In the genomic region with DNA sequence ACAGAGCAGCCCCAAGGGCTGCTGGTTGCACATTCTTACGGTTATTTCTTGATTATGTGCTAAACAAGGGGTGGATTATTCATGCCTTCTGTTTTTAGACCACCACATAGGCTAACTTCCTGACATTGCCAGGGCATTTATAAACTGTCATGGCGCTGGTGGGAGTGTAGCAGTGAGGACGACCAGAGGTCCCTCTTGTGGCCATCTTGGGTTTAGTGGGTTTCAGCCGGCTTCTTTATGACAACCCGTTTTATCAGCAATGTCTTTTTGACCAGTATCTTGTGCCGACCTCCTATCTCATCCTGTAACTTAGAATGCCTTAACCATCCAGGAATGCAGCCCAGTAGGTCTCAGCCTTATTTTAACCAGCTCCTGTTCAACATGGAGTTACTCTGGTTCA, we compare ENCODE assay signal across 15 cellular contexts.
DNase-seq lines count a peak whose midpoint lies in the region; ATAC-seq, FAIRE-seq and TF ChIP-seq lines count a peak whose summit lies in the region.
"Had no signal": no experiment of that assay in that cellular context is flagged by ENCODE, and none has a peak within 500 bp of the region (broad histone marks: within the 10 kb centered on the region; RNA-seq: fewer than 3 reads in every experiment).

No MANE protein-coding gene starts in this region.

- H3K9me3 ChIP-seq in MM.1S (replicated peaks; ENCODE audit: insufficient read depth, low read length) (no peaks in the 10 kb centered on the region), K562 (replicated peaks; ENCODE audit: control insufficient read depth, insufficient read depth, low read depth, low read length) (no peaks in the 10 kb centered on the region)
- H3K9me3 ChIP-seq in CD8-positive, alpha-beta memory T cell (ENCODE audit: low read length), result no peaks in the 10 kb centered on the region
- H3K9me3 ChIP-seq: thoracic aorta had no signal

- CTCF ChIA-PET in K562 (lab: Yijun Ruan, JAX; ENCODE audit: low intra/inter-chr PET ratio), result no interaction called here
- CTCF ChIA-PET in CD8-positive, alpha-beta memory T cell (lab: Charles Lee), result no interaction called here

- peaks cover 4 to 40% (median 13%) of the 10 kb centered on the region in 5 donors for H3K9me3 Mint-ChIP-seq in CD8-positive, alpha-beta memory T cell

- no peak for TF ChIP-seq POLR2A in K562 (conservative IDR thresholded peaks at IDR 0.05)

- peak; percentile 45 for TF ChIP-seq CTCF in MM.1S (IDR thresholded peaks at IDR 0.05; ENCODE audit: low read length)
- peak in 2 of 3 experiments; percentile 28 to 32; a peak in 2 of 6 replicates for TF ChIP-seq CTCF in K562 (IDR thresholded peaks at IDR 0.05 in 2 of 3, conservative IDR thresholded peaks at IDR 0.05 in 1 of 3; ENCODE audit: insufficient read depth in 2 of 3, low read depth in 1 of 3, low read length in 3 of 3)
- peak; percentile 12 for TF ChIP-seq CTCF in retinal pigment epithelial cell (conservative IDR thresholded peaks at IDR 0.05; ENCODE audit: low read depth, low read length)

- ATAC-seq in K562, result peak; percentile 68

- no peaks in the 10 kb centered on the region for H3K27me3 Mint-ChIP-seq in CD8-positive, alpha-beta memory T cell

- H3F3A ChIP-seq in MM.1S (ENCODE audit: insufficient read depth, low read length), result no peaks in the 10 kb centered on the region

- H3K9me1 ChIP-seq in K562 (ENCODE audit: control insufficient read depth, insufficient read depth, low read length), result no peaks in the 10 kb centered on the region

- no peak overlapping the region for H3K4me3 Mint-ChIP-seq in CD8-positive, alpha-beta memory T cell

- peak overlapping the region; percentile 46; the same call in 1 of the 2 replicates for H3K4me2 ChIP-seq in MM.1S (ENCODE audit: low read depth, low read length)
- H3K4me2 ChIP-seq in K562 (ENCODE audit: insufficient read depth, low read length), result peak overlapping the region; percentile 49; the same call in 1 of the 2 replicates

- H3K4me1 Mint-ChIP-seq in CD8-positive, alpha-beta memory T cell, result no peaks in the 10 kb centered on the region

- no peaks in the 10 kb centered on the region for H3K27me3 ChIP-seq in MM.1S (replicated peaks; ENCODE audit: insufficient read depth, low read length)
- no peaks in the 10 kb centered on the region for H3K27me3 ChIP-seq in K562 (ENCODE audit: control insufficient read depth in 2 of 2, insufficient read depth in 2 of 2, low read length in 2 of 2)
- H3K27me3 ChIP-seq in CD8-positive, alpha-beta memory T cell (ENCODE audit: insufficient read depth, low read length, poor library complexity, severe bottlenecking), result no peaks in the 10 kb centered on the region

- 0% methylated on average over 6 of the region's 6 CpGs for WGBS in K562 (ENCODE audit: insufficient coverage, low coverage, missing lambda C conversion rate)

- H3K9me2 ChIP-seq in MM.1S (replicated peaks; ENCODE audit: insufficient read depth, low read length), result no peaks in the 10 kb centered on the region

- POLR2A ChIA-PET in K562 (lab: Yijun Ruan, JAX), result interaction anchor here (0.8 kb wide), 1 partner anchor 11 kb away, joined by 3 read pairs; no protein-coding TSS in a partner anchor
- POLR2A ChIA-PET in CD8-positive, alpha-beta memory T cell (lab: Charles Lee), result no interaction called here

- no peaks in the 10 kb centered on the region for H3K79me2 ChIP-seq in MM.1S (ENCODE audit: low read length)
- no peaks in the 10 kb centered on the region for H3K79me2 ChIP-seq in K562 (ENCODE audit: control insufficient read depth, insufficient read depth, low read length)

- H3K9ac ChIP-seq in MM.1S (ENCODE audit: low read length) (peak overlapping the region; percentile 41; the same call in 1 of the 2 replicates), K562 (ENCODE audit: insufficient read depth in 1 of 2, low read depth in 2 of 2, low read length in 2 of 2) (peak overlapping the region in 1 of 2 experiments; percentile 20; a peak in 1 of 4 replicates)

- no TSS peak for BruUV-seq in K562 (replicated peaks; lab: Mats Ljungman, UMichigan)

- TF ChIP-seq RAD21 in K562 (CRISPR knock-in tag; conservative IDR thresholded peaks at IDR 0.05 in 1 of 2, IDR thresholded peaks at IDR 0.05 in 1 of 2), result peak; percentile 41 to 43

- FAIRE-seq in K562 (lab: Jason Lieb, UNC), result no peak
- FAIRE-seq: islet of Langerhans had no signal

- H3K4me1 ChIP-seq in MM.1S (ENCODE audit: low read length), result no peaks in the 10 kb centered on the region
- H3K4me1 ChIP-seq in K562 (replicated peaks in 1 of 2; ENCODE audit: control insufficient read depth in 2 of 2, insufficient read depth in 2 of 2, low read length in 2 of 2), result no peaks in the 10 kb centered on the region
- H3K4me1 ChIP-seq in CD8-positive, alpha-beta memory T cell (ENCODE audit: insufficient read depth, low read length), result no peaks in the 10 kb centered on the region

- in situ Hi-C loops in K562 (cut with MboI), result no loop called here

- H3K36me3 Mint-ChIP-seq in CD8-positive, alpha-beta memory T cell, result no peaks in the 10 kb centered on the region

- H3K4me3 ChIP-seq in MM.1S (ENCODE audit: low read length), result peak overlapping the region; percentile 56
- peak overlapping the region; percentile 22; the same call in 1 of the 2 replicates for H3K4me3 ChIP-seq in K562
- H3K4me3 ChIP-seq in retinal pigment epithelial cell (ENCODE audit: low read length), result no peak overlapping the region
- H3K4me3 ChIP-seq in CD8-positive, alpha-beta memory T cell (ENCODE audit: low read length), result no peak overlapping the region
- H3K4me3 ChIP-seq: thoracic aorta had no signal

- no peak for TF ChIP-seq EP300 in K562 (IDR thresholded peaks at IDR 0.05; ENCODE audit: low read length)

- peak overlapping the region; percentile 67 for H2AFZ ChIP-seq in MM.1S (ENCODE audit: low read length)
- H2AFZ ChIP-seq in K562 (ENCODE audit: low read depth, low read length), result 0 out of 2 replicates have a peak overlapping the region, but pooled peaks have one; percentile 50

- no peak overlapping the region for H3K27ac Mint-ChIP-seq in CD8-positive, alpha-beta memory T cell

- H4K20me1 ChIP-seq in MM.1S (ENCODE audit: insufficient read depth, low read length), result no peaks in the 10 kb centered on the region
- no peaks in the 10 kb centered on the region for H4K20me1 ChIP-seq in K562 (replicated peaks; ENCODE audit: control insufficient read depth, insufficient read depth, low read length)

- peak; percentile 26 for DNase-seq in NCI-H82 (lab: John Stamatoyannopoulos, UW)
- DNase-seq in NCI-H82 treated with DMSO at 0.1 percent for 48 hours (lab: John Stamatoyannopoulos, UW; ENCODE audit: unreplicated experiment), result no peak
- DNase-seq in MM.1S, result peak; percentile 55
- DNase-seq in K562 (ENCODE audit: extremely low read depth in 1 of 4, low spot score in 3 of 4), result peak in 1 of 4 experiments; percentile 25
- DNase-seq in retinal pigment epithelial cell (ENCODE audit: low read depth), result no peak
- DNase-seq in NCI-H146 (lab: John Stamatoyannopoulos, UW), result no peak
- no peak for DNase-seq in CD8-positive, alpha-beta memory T cell
- no peak for DNase-seq in activated CD4-positive, alpha-beta T cell treated with anti-CD3 and anti-CD28 coated beads, Interleukin-2, amount 50 U/mL, for 4 hours
- DNase-seq: activated CD4-positive, alpha-beta T cell treated with anti-CD3 and anti-CD28 coated beads, Interleukin-2, amount 50 U/mL, for 48 hours; activated naive CD4-positive, alpha-beta T cell treated with Interleukin-2 at 50 U/mL for 16 hours; caudate nucleus; GOT3; NCI-H524 had no signal

- H3K36me3 ChIP-seq in MM.1S (replicated peaks; ENCODE audit: insufficient read depth, low read length), result no peaks in the 10 kb centered on the region
- no peaks in the 10 kb centered on the region for H3K36me3 ChIP-seq in K562 (ENCODE audit: control insufficient read depth, insufficient read depth, low read length)
- no peaks in the 10 kb centered on the region for H3K36me3 ChIP-seq in CD8-positive, alpha-beta memory T cell (ENCODE audit: insufficient read depth, low read length)
- H3K36me3 ChIP-seq: thoracic aorta had no signal

- intact Hi-C loops in K562 (cut with micrococcal nuclease), result no loop called here

- H3K27ac ChIP-seq in MM.1S (ENCODE audit: low read length) (no peak overlapping the region), K562 (ENCODE audit: extremely low read depth, low read depth, low read length) (peak overlapping the region; percentile 60; the same call in 1 of the 3 replicates)
- H3K27ac ChIP-seq in CD8-positive, alpha-beta memory T cell (ENCODE audit: low read depth, low read length), result no peak overlapping the region
- H3K27ac ChIP-seq: thoracic aorta had no signal

TF ChIP-seq in K562, 482 proteins besides CTCF, POLR2A, EP300 and RAD21 (continues in another document):
- TF ChIP-seq YY1 (IDR thresholded peaks at IDR 0.05; ENCODE audit: borderline replicate concordance in 1 of 3, control insufficient read depth in 1 of 3, extremely low read depth in 1 of 3, insufficient read depth in 3 of 3, insufficient read length in 1 of 3, insufficient replicate concordance in 2 of 3, low read depth in 1 of 3, low read length in 2 of 3) (peak in 2 of 3 experiments; percentile 27 to 56), ZNF740 (CRISPR knock-in tag; IDR thresholded peaks at IDR 0.05) (no peak), ZNF740 (tag; IDR thresholded peaks at IDR 0.05) (0 out of 4 replicates have a peak, but pooled peaks of 1 of the 2 experiments have one; percentile 32), NR2C1 (IDR thresholded peaks at IDR 0.05) (no peak), NR2C1 (tag; IDR thresholded peaks at IDR 0.05) (0 out of 2 replicates have a peak, but pooled peaks have one; percentile 27), ATF6 (CRISPR knock-in tag; IDR thresholded peaks at IDR 0.05) (no peak)

Comparison
In these comparisons a context has a peak if more than half of its experiments do, and no peak if none do; other contexts are left out.
1. DNase-seq: peak in NCI-H82 (single experiment) and MM.1S (single experiment); none in NCI-H82 treated with DMSO at 0.1 percent for 48 hours (single experiment), retinal pigment epithelial cell (single experiment), NCI-H146 (single experiment), CD8-positive, alpha-beta memory T cell (0 of 5) and activated CD4-positive, alpha-beta T cell treated with anti-CD3 and anti-CD28 coated beads, Interleukin-2, amount 50 U/mL, for 4 hours (0 of 2).
2. H3K4me3 ChIP-seq: peak in MM.1S (single experiment) and K562 (single experiment); none in retinal pigment epithelial cell (single experiment) and CD8-positive, alpha-beta memory T cell (single experiment).
3. Peak in every context shown above with its lines, with median percentiles within 50 percentile points of each other: CTCF ChIP-seq.